24 cellular contexts compared by ENCODE assay signal in genomic region chr5:4879075-4879474, GRCh38.
"Had no signal": no experiment of that assay in that cellular context is flagged by ENCODE, and none has a peak within 500 bp of the region (broad histone marks: within the 10 kb centered on the region; RNA-seq: fewer than 3 reads in every experiment).

No MANE protein-coding gene starts in this region.

- ATAC-seq: activated CD4-positive, CD25-positive, alpha-beta regulatory T cell treated with anti-CD3 and anti-CD28 coated beads, Interleukin-2, amount 50 U/mL, for 24 hours; activated CD8-positive, alpha-beta memory T cell treated with anti-CD3 and anti-CD28 coated beads, Interleukin-2, amount 10 ng/mL, durations not matched to agents 7 days and 5 days; T-helper 17 cell had no signal

- H3K4me3 ChIP-seq: adrenal gland, body of pancreas, breast epithelium had no signal

- H3K36me3 Mint-ChIP-seq: activated CD8-positive, alpha-beta memory T cell treated with anti-CD3 and anti-CD28 coated beads, Interleukin-2, amount 10 ng/mL, durations not matched to agents 7 days and 5 days; activated naive CD4-positive, alpha-beta T cell treated with anti-CD3 and anti-CD28 coated beads, Interleukin-2, amount 50 U/mL, for 72 hours; activated naive CD8-positive, alpha-beta T cell treated with anti-CD3 and anti-CD28 coated beads for 36 hours; WTC11 had no signal

- H3K9me3 ChIP-seq: adrenal gland, body of pancreas, breast epithelium had no signal

- H3K4me1 Mint-ChIP-seq: activated CD4-positive, alpha-beta memory T cell treated with anti-CD3 and anti-CD28 coated beads, Interleukin-2, amount 10 ng/mL, durations not matched to agents 7 days and 5 days; activated CD4-positive, alpha-beta T cell treated with anti-CD3 and anti-CD28 coated beads for 36 hours; activated CD4-positive, alpha-beta T cell treated with anti-CD3 and anti-CD28 coated beads, Interleukin-2, amount 10 ng/mL, durations not matched to agents 7 days and 5 days; activated CD8-positive, alpha-beta memory T cell treated with anti-CD3 and anti-CD28 coated beads, Interleukin-2, amount 10 ng/mL, durations not matched to agents 7 days and 5 days; activated naive CD8-positive, alpha-beta T cell treated with anti-CD3 and anti-CD28 coated beads for 36 hours; activated T-helper 17 cell treated with anti-CD3 and anti-CD28 coated beads, Interleukin-2, amount 50 U/mL, for 72 hours; T-helper 17 cell had no signal

- H3K27ac ChIP-seq: adrenal gland, body of pancreas, brain microvascular endothelial cell, breast epithelium, WERI-Rb-1 had no signal

- H3K36me3 ChIP-seq: adrenal gland, brain microvascular endothelial cell, breast epithelium, WERI-Rb-1 had no signal

- H3K27me3 ChIP-seq: adrenal gland, body of pancreas, brain microvascular endothelial cell, breast epithelium had no signal

- H3K9me3 Mint-ChIP-seq: activated CD4-positive, alpha-beta T cell treated with anti-CD3 and anti-CD28 coated beads, Interleukin-2, amount 10 ng/mL, durations not matched to agents 7 days and 5 days; activated naive CD4-positive, alpha-beta T cell treated with anti-CD3 and anti-CD28 coated beads for 36 hours; activated naive CD4-positive, alpha-beta T cell treated with anti-CD3 and anti-CD28 coated beads, Interleukin-2, amount 50 U/mL, for 72 hours; activated naive CD8-positive, alpha-beta T cell treated with anti-CD3 and anti-CD28 coated beads for 36 hours; activated T-cell treated with anti-CD3 and anti-CD28 coated beads, Interleukin-2, amount 50 U/mL, for 24 hours; activated T-cell treated with anti-CD3 and anti-CD28 coated beads, Interleukin-2, amount 50 U/mL, for 72 hours; activated T-helper 1 cell treated with anti-CD3 and anti-CD28 coated beads, Interleukin-12 subunit alpha, Interleukin-12 subunit beta, Interleukin-2, Interleukin-4 antibody, amounts not matched to agents 30 ng/mL and 10 ng/mL and 1 ng/mL, durations not matched to agents 14 hours and 24 hours and 36 hours; activated T-helper 17 cell treated with anti-CD3 and anti-CD28 coated beads, Interleukin-2, amount 50 U/mL, for 72 hours; WTC11 had no signal

- H3K4me3 Mint-ChIP-seq: activated CD4-positive, alpha-beta memory T cell treated with anti-CD3 and anti-CD28 coated beads, Interleukin-2, amount 10 ng/mL, durations not matched to agents 7 days and 5 days; activated CD4-positive, alpha-beta T cell treated with anti-CD3 and anti-CD28 coated beads for 36 hours; activated CD4-positive, alpha-beta T cell treated with anti-CD3 and anti-CD28 coated beads, Interleukin-2, amount 10 ng/mL, durations not matched to agents 7 days and 5 days; activated CD8-positive, alpha-beta memory T cell treated with anti-CD3 and anti-CD28 coated beads, Interleukin-2, amount 10 ng/mL, durations not matched to agents 7 days and 5 days; activated CD8-positive, alpha-beta T cell treated with anti-CD3 and anti-CD28 coated beads, Interleukin-2, amount 10 ng/mL, durations not matched to agents 7 days and 5 days; activated naive CD4-positive, alpha-beta T cell treated with anti-CD3 and anti-CD28 coated beads for 36 hours; activated naive CD8-positive, alpha-beta T cell treated with anti-CD3 and anti-CD28 coated beads for 36 hours; activated T-cell treated with anti-CD3 and anti-CD28 coated beads, Interleukin-2, amount 50 U/mL, for 24 hours; activated T-cell treated with anti-CD3 and anti-CD28 coated beads, Interleukin-2, amount 50 U/mL, for 72 hours; activated T-helper 1 cell treated with anti-CD3 and anti-CD28 coated beads, Interleukin-12 subunit alpha, Interleukin-12 subunit beta, Interleukin-2, Interleukin-4 antibody, amounts not matched to agents 30 ng/mL and 10 ng/mL and 1 ng/mL, durations not matched to agents 14 hours and 24 hours and 36 hours; activated T-helper 17 cell treated with anti-CD3 and anti-CD28 coated beads, Interleukin-2, amount 50 U/mL, for 72 hours; T-helper 17 cell; WTC11 had no signal

- H3K27ac Mint-ChIP-seq: activated CD4-positive, alpha-beta memory T cell treated with anti-CD3 and anti-CD28 coated beads, Interleukin-2, amount 10 ng/mL, durations not matched to agents 7 days and 5 days; activated CD4-positive, alpha-beta T cell treated with anti-CD3 and anti-CD28 coated beads for 36 hours; activated CD4-positive, alpha-beta T cell treated with anti-CD3 and anti-CD28 coated beads, Interleukin-2, amount 10 ng/mL, durations not matched to agents 7 days and 5 days; activated CD8-positive, alpha-beta memory T cell treated with anti-CD3 and anti-CD28 coated beads, Interleukin-2, amount 10 ng/mL, durations not matched to agents 7 days and 5 days; activated CD8-positive, alpha-beta T cell treated with anti-CD3 and anti-CD28 coated beads, Interleukin-2, amount 10 ng/mL, durations not matched to agents 7 days and 5 days; activated naive CD4-positive, alpha-beta T cell treated with anti-CD3 and anti-CD28 coated beads for 36 hours; activated naive CD4-positive, alpha-beta T cell treated with anti-CD3 and anti-CD28 coated beads, Interleukin-2, amount 50 U/mL, for 72 hours; activated naive CD8-positive, alpha-beta T cell treated with anti-CD3 and anti-CD28 coated beads for 36 hours; activated T-cell treated with anti-CD3 and anti-CD28 coated beads, Interleukin-2, amount 50 U/mL, for 24 hours; activated T-cell treated with anti-CD3 and anti-CD28 coated beads, Interleukin-2, amount 50 U/mL, for 72 hours; activated T-helper 1 cell treated with anti-CD3 and anti-CD28 coated beads, Interleukin-12 subunit alpha, Interleukin-12 subunit beta, Interleukin-2, Interleukin-4 antibody, amounts not matched to agents 30 ng/mL and 10 ng/mL and 1 ng/mL, durations not matched to agents 14 hours and 24 hours and 36 hours; activated T-helper 17 cell treated with anti-CD3 and anti-CD28 coated beads, Interleukin-2, amount 50 U/mL, for 72 hours; T-helper 17 cell; WTC11 had no signal

- DNase-seq: activated CD4-positive, alpha-beta T cell treated with anti-CD3 and anti-CD28 coated beads for 1 hour; activated gamma-delta T cell treated with Interleukin-2 at 50 U/mL for 16 hours; amniotic stem cell; central memory CD4-positive, alpha-beta T cell; T-helper 17 cell had no signal

- H3K4me1 ChIP-seq: adrenal gland, body of pancreas, breast epithelium had no signal
